Comparison of ENCODE assay signal across 16 cellular contexts in genomic region chr2:213157242-213157641, GRCh38. TPM values are rescaled to one million over a fixed set of nuclear protein-coding genes. Genes with fewer than 3 reads are reported as not detected.
DNase-seq lines count a peak whose midpoint lies in the region; ATAC-seq, FAIRE-seq and TF ChIP-seq lines count a peak whose summit lies in the region.
"Had no signal": no experiment of that assay in that cellular context is flagged by ENCODE, and none has a peak within 500 bp of the region (broad histone marks: within the 10 kb centered on the region; RNA-seq: fewer than 3 reads in every experiment).

No MANE protein-coding gene starts in this region.

- peak overlapping the region; percentile 21 for H3K4me3 Mint-ChIP-seq in activated naive CD8-positive, alpha-beta T cell
- H3K4me3 Mint-ChIP-seq: nephron had no signal

- H3K4me1 ChIP-seq in mucosa of descending colon (ENCODE audit: low read depth), result no peaks in the 10 kb centered on the region

- ATAC-seq in GM18499 (IDR thresholded peaks at IDR 0.05; ENCODE audit: insufficient read depth, unreplicated experiment), result peak; percentile 61
- peak; percentile 68 for ATAC-seq in GM21381 (IDR thresholded peaks at IDR 0.05; ENCODE audit: unreplicated experiment)
- ATAC-seq in HG03097 (IDR thresholded peaks at IDR 0.05; ENCODE audit: low FRiP score, unreplicated experiment), result peak; percentile 63
- no peak for ATAC-seq in mucosa of descending colon

- FAIRE-seq in frontal cortex (lab: Jason Lieb, UNC) (no peak), HTR-8/SVneo (lab: Jason Lieb, UNC) (no peak)

- H3K9me3 ChIP-seq in mucosa of descending colon, result no peaks in the 10 kb centered on the region
- H3K9me3 ChIP-seq: tibial artery had no signal

- H3K36me3 ChIP-seq in mucosa of descending colon (ENCODE audit: low read depth), result no peaks in the 10 kb centered on the region
- H3K36me3 ChIP-seq: tibial artery had no signal

- peaks cover 27% of the 10 kb centered on the region for H3K4me1 Mint-ChIP-seq in activated naive CD8-positive, alpha-beta T cell (ENCODE audit: low read depth)

- H3K9me3 Mint-ChIP-seq in activated naive CD8-positive, alpha-beta T cell (ENCODE audit: low read depth), result no peaks in the 10 kb centered on the region
- H3K9me3 Mint-ChIP-seq: nephron had no signal

- DNase-seq in frontal cortex (ENCODE audit: low spot score in 2 of 2), result no peak
- DNase-seq in T-helper 1 cell, result no peak
- no peak for DNase-seq in mucosa of descending colon
- no peak for DNase-seq in HTR-8/SVneo (ENCODE audit: insufficient read length, low spot score)
- DNase-seq: activated T-cell treated with anti-CD3 and anti-CD28 coated beads for 4 hours; cortex of kidney; GOT3; NCI-H146; stimulated activated CD4-positive, alpha-beta T cell treated with anti-CD3 and anti-CD28 coated beads, Interleukin-2, amount 100 ng/mL, for 24 hours; tibial artery had no signal

- intact Hi-C loops in mucosa of descending colon (cut with DNase I, micrococcal nuclease), result loop anchor here in 1 of 2 donors (10.0 kb wide), 1 partner anchor 382 kb away; no protein-coding TSS in a partner anchor

- no peak overlapping the region for H3K4me3 ChIP-seq in mucosa of descending colon
- H3K4me3 ChIP-seq: hepatocyte, tibial artery had no signal

- no peaks in the 10 kb centered on the region for H3K36me3 Mint-ChIP-seq in activated naive CD8-positive, alpha-beta T cell

- no peak overlapping the region for H3K27ac Mint-ChIP-seq in activated naive CD8-positive, alpha-beta T cell
- H3K27ac Mint-ChIP-seq: nephron had no signal

- H3K27me3 Mint-ChIP-seq in activated naive CD8-positive, alpha-beta T cell, result peaks cover 13% of the 10 kb centered on the region

- TF ChIP-seq CTCF in mucosa of descending colon (IDR thresholded peaks at IDR 0.05), result no peak

RNA-seq across cellular contexts. Expression of gene IKZF2, which starts 5.8 kb away (rescaled TPM):
- total RNA-seq in frontal cortex (11.0 TPM), mucosa of descending colon (10 to 100 TPM in 1 of 3 donors, 1 to 10 TPM in 2; 5.6 to 11.1 (median 8.6) TPM)
